9 cellular contexts compared by ENCODE assay signal in genomic region chrX:103608305-103608963, GRCh38. TPM values are rescaled to one million over a fixed set of nuclear protein-coding genes. Genes with fewer than 3 reads are reported as not detected.
DNase-seq lines count a peak whose midpoint lies in the region; ATAC-seq, FAIRE-seq and TF ChIP-seq lines count a peak whose summit lies in the region.
"Had no signal": no experiment of that assay in that cellular context is flagged by ENCODE, and none has a peak within 500 bp of the region (broad histone marks: within the 10 kb centered on the region; RNA-seq: fewer than 3 reads in every experiment).

No MANE protein-coding gene starts in this region.

- DNase-seq in AG10803 (ENCODE audit: low read depth) (no peak), LNCaP clone FGC (ENCODE audit: low read depth) (no peak), coronary artery (ENCODE audit: low spot score) (no peak), mucosa of descending colon (peak in 1 of 3 donors; percentile 9), activated gamma-delta T cell treated with Interleukin-2 at 50 U/mL for 16 hours (no peak), HTR-8/SVneo (ENCODE audit: insufficient read length, low spot score) (no peak)

- no peak for FAIRE-seq in HTR-8/SVneo (lab: Jason Lieb, UNC)
- FAIRE-seq: islet of Langerhans had no signal

- TF ChIP-seq CTCF in AG10803 (conservative IDR thresholded peaks at IDR 0.05; ENCODE audit: low read length) (no peak), LNCaP clone FGC (IDR thresholded peaks at IDR 0.05; ENCODE audit: control insufficient read depth, extremely low read depth, insufficient read depth) (no peak), coronary artery (IDR thresholded peaks at IDR 0.05) (no peak), mucosa of descending colon (IDR thresholded peaks at IDR 0.05) (no peak)

- intact Hi-C loops in mucosa of descending colon (cut with DNase I, micrococcal nuclease), result no loop called here

- no peaks in the 10 kb centered on the region for H3K9me3 ChIP-seq in mucosa of descending colon

- H3K4me1 ChIP-seq in mucosa of descending colon (ENCODE audit: low read depth), result no peaks in the 10 kb centered on the region

- ATAC-seq in GM19351 (IDR thresholded peaks at IDR 0.05; ENCODE audit: unreplicated experiment) (peak; percentile 20), mucosa of descending colon (peak; percentile 24), GM18873 (IDR thresholded peaks at IDR 0.05; ENCODE audit: low FRiP score, unreplicated experiment) (no peak)

- no peaks in the 10 kb centered on the region for H3K36me3 ChIP-seq in mucosa of descending colon (ENCODE audit: low read depth)

- H3K4me3 ChIP-seq in AG10803 (ENCODE audit: low read length), result peak overlapping the region; percentile 75
- peak overlapping the region; percentile 69 for H3K4me3 ChIP-seq in LNCaP clone FGC (ENCODE audit: low read depth, low read length)
- H3K4me3 ChIP-seq in coronary artery, result peak overlapping the region; percentile 87
- H3K4me3 ChIP-seq in mucosa of descending colon, result peak overlapping the region; percentile 24

- peak overlapping the region; percentile 77 to 97 for H3K27ac ChIP-seq in coronary artery

RNA-seq across cellular contexts. Expression of gene TCEAL3, which starts 0.7 kb away (rescaled TPM):
- 10 to 100 TPM in 1 of 3 donors, 1 to 10 TPM in 2; 3.3 to 29.7 (median 9.6) TPM for total RNA-seq in mucosa of descending colon

RNA-seq across cellular contexts. Expression of gene TCEAL1, which starts 20.3 kb away (rescaled TPM):
- total RNA-seq in mucosa of descending colon, result 10 to 100 TPM in 2 of 3 donors, 1 to 10 TPM in 1; 7.2 to 44.0 (median 19.3) TPM

RNA-seq across cellular contexts. Expression of gene TCEAL4, which starts 23.1 kb away (rescaled TPM):
- total RNA-seq in mucosa of descending colon, result 10 to 100 TPM in 2 of 3 donors, 1 to 10 TPM in 1; 8.7 to 68.0 (median 28.6) TPM

Comparison
In these comparisons a context has a peak if more than half of its experiments do, and no peak if none do; other contexts are left out.
1. H3K4me3 ChIP-seq: peak in every context shown above with its lines; median percentile 87 in coronary artery; 75 in AG10803; 69 in LNCaP clone FGC; 24 in mucosa of descending colon.